Comparison of ENCODE assay signal across 1 cellular context in genomic region chr1:2575801-2576663, GRCh38.
TF ChIP-seq lines count a peak whose summit lies in the region.

No MANE protein-coding gene starts in this region.

TF ChIP-seq in HepG2, 621 proteins besides CTCF, POLR2A, EP300 and RAD21 (continued from another document and continues in another):
- TF ChIP-seq TIGD3 (CRISPR knock-in tag; IDR thresholded peaks at IDR 0.05; ENCODE audit: borderline replicate concordance) (no peak), ZZZ3 (CRISPR knock-in tag; IDR thresholded peaks at IDR 0.05; ENCODE audit: borderline replicate concordance) (no peak), ZMAT3 (CRISPR knock-in tag; conservative IDR thresholded peaks at IDR 0.05) (no peak), U2AF2 (IDR thresholded peaks at IDR 0.05; ENCODE audit: low read depth, low read length) (no peak), HOXA5 (CRISPR knock-in tag; IDR thresholded peaks at IDR 0.05) (no peak), ZNF484 (CRISPR knock-in tag; IDR thresholded peaks at IDR 0.05; ENCODE audit: borderline replicate concordance, low read depth) (no peak), CAMTA2 (CRISPR knock-in tag; IDR thresholded peaks at IDR 0.05; ENCODE audit: borderline replicate concordance) (no peak), HOXA9 (CRISPR knock-in tag; IDR thresholded peaks at IDR 0.05; ENCODE audit: borderline replicate concordance) (no peak), ZNF280D (CRISPR knock-in tag; IDR thresholded peaks at IDR 0.05) (peak; percentile 77; the same call in 1 of the 2 replicates), FOXA3 (CRISPR knock-in tag; IDR thresholded peaks at IDR 0.05) (peak; percentile 94), FOXP1 (IDR thresholded peaks at IDR 0.05) (no peak), FOXP1 (CRISPR knock-in tag; IDR thresholded peaks at IDR 0.05) (peak; percentile 93), SP2 (CRISPR knock-in tag; IDR thresholded peaks at IDR 0.05) (no peak), ZBTB3 (CRISPR knock-in tag; IDR thresholded peaks at IDR 0.05; ENCODE audit: borderline replicate concordance, low read depth) (no peak), NCOA1 (CRISPR knock-in tag; IDR thresholded peaks at IDR 0.05) (no peak), HNF4A (CRISPR knock-in tag; IDR thresholded peaks at IDR 0.05) (peak; percentile 87), PLSCR1 (CRISPR knock-in tag; IDR thresholded peaks at IDR 0.05; ENCODE audit: borderline replicate concordance) (no peak), ZNF343 (CRISPR knock-in tag; IDR thresholded peaks at IDR 0.05) (no peak), ZNF740 (CRISPR knock-in tag; IDR thresholded peaks at IDR 0.05) (no peak), ZNF274 (CRISPR knock-in tag; IDR thresholded peaks at IDR 0.05) (no peak), ZBTB44 (CRISPR knock-in tag; IDR thresholded peaks at IDR 0.05) (no peak), CREB1 (IDR thresholded peaks at IDR 0.05) (no peak), CREB1 (CRISPR knock-in tag; IDR thresholded peaks at IDR 0.05) (peak; percentile 50; the same call in 1 of the 2 replicates), ZBTB43 (CRISPR knock-in tag; conservative IDR thresholded peaks at IDR 0.05) (peak; percentile 36; the same call in 1 of the 2 replicates), RNF219 (CRISPR knock-in tag; IDR thresholded peaks at IDR 0.05) (no peak), TEAD3 (CRISPR knock-in tag; optimal IDR thresholded peaks at IDR 0.05; ENCODE audit: borderline replicate concordance) (peak; percentile 61), ZBTB4 (CRISPR knock-in tag; IDR thresholded peaks at IDR 0.05; ENCODE audit: borderline replicate concordance) (no peak), FOXM1 (CRISPR knock-in tag; IDR thresholded peaks at IDR 0.05) (no peak), ZHX1 (CRISPR knock-in tag; IDR thresholded peaks at IDR 0.05; ENCODE audit: low read depth) (no peak), CREM (IDR thresholded peaks at IDR 0.05) (0 out of 2 replicates have a peak, but pooled peaks have one; percentile 39), CREM (CRISPR knock-in tag; IDR thresholded peaks at IDR 0.05) (no peak), KDM3A (CRISPR knock-in tag; IDR thresholded peaks at IDR 0.05; ENCODE audit: low read depth) (peak; percentile 72; the same call in 1 of the 2 replicates), ZNF704 (CRISPR knock-in tag; IDR thresholded peaks at IDR 0.05; ENCODE audit: borderline replicate concordance) (no peak), ZNF326 (CRISPR knock-in tag; IDR thresholded peaks at IDR 0.05; ENCODE audit: borderline replicate concordance) (no peak), NR2F6 (IDR thresholded peaks at IDR 0.05) (peak; percentile 51; the same call in 1 of the 2 replicates), NR2F6 (CRISPR knock-in tag; IDR thresholded peaks at IDR 0.05) (peak; percentile 62), GATA4 (IDR thresholded peaks at IDR 0.05; ENCODE audit: borderline replicate concordance, low read depth) (no peak), KAT2B (IDR thresholded peaks at IDR 0.05; ENCODE audit: borderline replicate concordance, low read depth, low read length) (no peak), RBFOX2 (IDR thresholded peaks at IDR 0.05; ENCODE audit: low read depth, low read length) (no peak), GLI4 (CRISPR knock-in tag; IDR thresholded peaks at IDR 0.05; ENCODE audit: borderline replicate concordance) (no peak; the same call in 1 of the 2 replicates), HOXA7 (CRISPR knock-in tag; IDR thresholded peaks at IDR 0.05) (no peak), STAT5B (CRISPR knock-in tag; IDR thresholded peaks at IDR 0.05) (no peak), CEBPG (CRISPR knock-in tag; IDR thresholded peaks at IDR 0.05) (no peak; the same call in 1 of the 2 replicates)
